ENCODE assay signal across 34 cellular contexts in the genomic region with DNA sequence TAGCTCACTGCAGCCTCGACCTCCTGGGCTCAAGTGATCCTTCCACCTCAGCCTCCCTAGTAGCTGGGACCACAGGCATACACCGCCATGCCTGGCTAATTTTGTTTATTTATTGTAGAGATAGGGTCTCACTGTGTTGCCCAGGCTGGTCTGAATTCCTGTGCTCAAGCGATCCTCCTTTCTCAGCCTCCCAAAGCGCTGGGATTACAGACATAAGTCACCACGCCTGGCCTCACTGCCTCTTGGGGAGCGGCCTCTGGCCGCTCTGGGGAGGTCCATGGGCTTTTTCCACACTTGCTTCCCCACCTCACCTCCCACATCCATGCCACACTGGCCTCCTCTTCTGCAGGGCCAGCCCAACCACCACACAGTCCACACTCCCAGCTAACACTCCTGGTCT. TPM values are rescaled to one million over a fixed set of nuclear protein-coding genes. Genes with fewer than 3 reads are reported as not detected.
"Had no signal": no experiment of that assay in that cellular context is flagged by ENCODE, and none has a peak within 500 bp of the region (broad histone marks: within the 10 kb centered on the region; RNA-seq: fewer than 3 reads in every experiment).

No MANE protein-coding gene starts in this region.

- H3K27me3 Mint-ChIP-seq: activated CD4-positive, alpha-beta memory T cell treated with anti-CD3 and anti-CD28 coated beads for 36 hours; activated naive CD8-positive, alpha-beta T cell; activated naive CD8-positive, alpha-beta T cell treated with anti-CD3 and anti-CD28 coated beads, Interleukin-2, amount 50 U/mL, for 24 hours; brain had no signal

- H2AFZ ChIP-seq: PC-9 had no signal

- H3K4me3 ChIP-seq: MG63, PC-9 had no signal

- H3K9me3 ChIP-seq: MG63 had no signal

- H3K27ac ChIP-seq: PC-9, RWPE1, VCaP had no signal

- H3K36me3 Mint-ChIP-seq: activated CD4-positive, alpha-beta memory T cell treated with anti-CD3 and anti-CD28 coated beads for 36 hours; activated naive CD4-positive, alpha-beta T cell treated with anti-CD3 and anti-CD28 coated beads, Interleukin-2, amount 10 ng/mL, durations not matched to agents 7 days and 5 days; activated naive CD8-positive, alpha-beta T cell had no signal

- H3K27ac Mint-ChIP-seq: activated B cell treated with CpG ODN at 0.5 μM for 24 hours; activated CD4-positive, alpha-beta memory T cell treated with anti-CD3 and anti-CD28 coated beads for 36 hours; activated naive CD4-positive, alpha-beta T cell treated with anti-CD3 and anti-CD28 coated beads, Interleukin-2, amount 10 ng/mL, durations not matched to agents 7 days and 5 days; activated naive CD8-positive, alpha-beta T cell; activated naive CD8-positive, alpha-beta T cell treated with anti-CD3 and anti-CD28 coated beads, Interleukin-2, amount 50 U/mL, for 24 hours had no signal

- H3K9me3 Mint-ChIP-seq: activated B cell treated with CpG ODN at 0.5 μM for 24 hours; activated CD4-positive, alpha-beta memory T cell treated with anti-CD3 and anti-CD28 coated beads for 36 hours; activated naive CD4-positive, alpha-beta T cell treated with anti-CD3 and anti-CD28 coated beads, Interleukin-2, amount 10 ng/mL, durations not matched to agents 7 days and 5 days; activated naive CD8-positive, alpha-beta T cell treated with anti-CD3 and anti-CD28 coated beads, Interleukin-2, amount 50 U/mL, for 24 hours; activated T-cell treated with anti-CD3 and anti-CD28 coated beads, Interleukin-2, amount 50 U/mL, for 4 hours; activated T-helper 1 cell treated with anti-CD3 and anti-CD28 coated beads, Interleukin-12 subunit alpha, Interleukin-12 subunit beta, Interleukin-2, Interleukin-4 antibody, amounts not matched to agents 30 ng/mL and 10 ng/mL and 1 ng/mL, durations not matched to agents 14 hours and 24 hours and 36 hours; brain had no signal

- H3K36me3 ChIP-seq: MG63 had no signal

- FAIRE-seq: bronchial epithelial cell, RCC 7860 had no signal

- H3K4me3 Mint-ChIP-seq: activated B cell treated with CpG ODN at 0.5 μM for 24 hours; activated CD4-positive, alpha-beta memory T cell treated with anti-CD3 and anti-CD28 coated beads for 36 hours; activated naive CD4-positive, alpha-beta T cell treated with anti-CD3 and anti-CD28 coated beads, Interleukin-2, amount 10 ng/mL, durations not matched to agents 7 days and 5 days; activated naive CD8-positive, alpha-beta T cell; activated naive CD8-positive, alpha-beta T cell treated with anti-CD3 and anti-CD28 coated beads, Interleukin-2, amount 50 U/mL, for 24 hours; activated T-cell treated with anti-CD3 and anti-CD28 coated beads, Interleukin-2, amount 50 U/mL, for 4 hours; activated T-helper 1 cell treated with anti-CD3 and anti-CD28 coated beads, Interleukin-12 subunit alpha, Interleukin-12 subunit beta, Interleukin-2, Interleukin-4 antibody, amounts not matched to agents 30 ng/mL and 10 ng/mL and 1 ng/mL, durations not matched to agents 14 hours and 24 hours and 36 hours; brain had no signal

- DNase-seq: activated B cell treated with CpG ODN at 0.5 μM for 24 hours; activated CD4-positive, alpha-beta memory T cell treated with anti-CD3 and anti-CD28 coated beads for 36 hours; activated CD4-positive, alpha-beta T cell treated with anti-CD3 and anti-CD28 coated beads for 4 hours; activated CD4-positive, alpha-beta T cell treated with anti-CD3 and anti-CD28 coated beads, Interleukin-2, amount 50 U/mL, for 1 hour; activated CD4-positive, CD25-positive, alpha-beta regulatory T cell treated with anti-CD3 and anti-CD28 coated beads, Interleukin-2, amount 50 U/mL, for 72 hours; activated CD8-positive, alpha-beta memory T cell treated with anti-CD3 and anti-CD28 coated beads, Interleukin-2, amount 50 U/mL, for 4 hours; activated naive CD4-positive, alpha-beta T cell treated with anti-CD3 and anti-CD28 coated beads, Interleukin-2, amount 10 ng/mL, durations not matched to agents 7 days and 5 days; activated naive CD8-positive, alpha-beta T cell treated with anti-CD3 and anti-CD28 coated beads, Interleukin-2, amount 50 U/mL, for 24 hours; activated T-cell treated with anti-CD3 and anti-CD28 coated beads for 4 hours; activated T-cell treated with anti-CD3 and anti-CD28 coated beads, Interleukin-2, amount 50 U/mL, for 4 hours; Kasumi-1; MG63; NCI-H1048; NCI-H1436 treated with DMSO at 0.1 percent for 48 hours; NCI-H1694 treated with DMSO at 0.1 percent for 48 hours; NCI-H2029; NCI-H345; NCI-H524 treated with DMSO at 0.1 percent for 48 hours; NCI-H748 treated with DMSO at 0.1 percent for 48 hours; PC-9; SIG-M5; T-helper 1 cell; T-helper 2 cell; T-helper 9 cell had no signal

- H3K27me3 ChIP-seq: MG63 had no signal

- H3K4me2 ChIP-seq: PC-9 had no signal

RNA-seq across cellular contexts. Expression of a gene that starts 18.3 kb away (rescaled TPM):
- total RNA-seq: activated B cell treated with CpG ODN at 0.5 μM for 24 hours; activated CD4-positive, alpha-beta memory T cell treated with anti-CD3 and anti-CD28 coated beads for 36 hours; activated T-cell treated with anti-CD3 and anti-CD28 coated beads, Interleukin-2, amount 50 U/mL, for 4 hours; activated T-helper 1 cell treated with anti-CD3 and anti-CD28 coated beads, Interleukin-12 subunit alpha, Interleukin-12 subunit beta, Interleukin-2, Interleukin-4 antibody, amounts not matched to agents 30 ng/mL and 10 ng/mL and 1 ng/mL, durations not matched to agents 14 hours and 24 hours and 36 hours; bronchial epithelial cell; OCI-LY7; PC-9 had no signal

RNA-seq across cellular contexts. Expression of a gene that starts 21.4 kb away (rescaled TPM):
- total RNA-seq: OCI-LY7 had no signal

RNA-seq across cellular contexts. Expression of a gene that starts 44.8 kb away (rescaled TPM):
- total RNA-seq: activated B cell treated with CpG ODN at 0.5 μM for 24 hours; activated CD4-positive, alpha-beta memory T cell treated with anti-CD3 and anti-CD28 coated beads for 36 hours; activated T-cell treated with anti-CD3 and anti-CD28 coated beads, Interleukin-2, amount 50 U/mL, for 4 hours; activated T-helper 1 cell treated with anti-CD3 and anti-CD28 coated beads, Interleukin-12 subunit alpha, Interleukin-12 subunit beta, Interleukin-2, Interleukin-4 antibody, amounts not matched to agents 30 ng/mL and 10 ng/mL and 1 ng/mL, durations not matched to agents 14 hours and 24 hours and 36 hours; bronchial epithelial cell; NCI-H460; Right ventricle myocardium inferior had no signal
